1 cellular context compared by ENCODE assay signal in genomic region chr18:50857694-50858093, GRCh38.
TF ChIP-seq lines count a peak whose summit lies in the region.

No MANE protein-coding gene starts in this region.

TF ChIP-seq in HCT116, 20 proteins besides CTCF, POLR2A, EP300 and RAD21 (continued from another document):
- no peak for TF ChIP-seq ZBTB33 (IDR thresholded peaks at IDR 0.05; ENCODE audit: extremely low read depth, insufficient replicate concordance, low read length)
- TF ChIP-seq ZNF274 (IDR thresholded peaks at IDR 0.05; ENCODE audit: low read depth, low read length), result no peak
- TF ChIP-seq REST (IDR thresholded peaks at IDR 0.05; ENCODE audit: low read depth), result no peak
- no peak for TF ChIP-seq ELF1 (IDR thresholded peaks at IDR 0.05; ENCODE audit: borderline replicate concordance, low read depth)
- TF ChIP-seq EZH2phosphoT487 (IDR thresholded peaks at IDR 0.05; ENCODE audit: borderline replicate concordance), result no peak
- TF ChIP-seq SIN3A (IDR thresholded peaks at IDR 0.05; ENCODE audit: low read depth), result no peak
- TF ChIP-seq JUND (IDR thresholded peaks at IDR 0.05), result no peak
- no peak for TF ChIP-seq CEBPB (IDR thresholded peaks at IDR 0.05; ENCODE audit: low read depth)
- no peak for TF ChIP-seq TCF7L2 (IDR thresholded peaks at IDR 0.05; ENCODE audit: borderline replicate concordance, extremely low read depth, insufficient read depth, insufficient read length)
- TF ChIP-seq SRF (IDR thresholded peaks at IDR 0.05; ENCODE audit: low read depth), result no peak
TF ChIP-seq in HCT116: peak in this region for 0.
